Comparison of ENCODE assay signal across 9 cellular contexts in genomic region chr10:77350711-77351119, GRCh38.
DNase-seq lines count a peak whose midpoint lies in the region; ATAC-seq and TF ChIP-seq lines count a peak whose summit lies in the region.
"Had no signal": no experiment of that assay in that cellular context is flagged by ENCODE, and none has a peak within 500 bp of the region (broad histone marks: within the 10 kb centered on the region; RNA-seq: fewer than 3 reads in every experiment).

No MANE protein-coding gene starts in this region.

- H3K4me3 ChIP-seq in Panc1 (ENCODE audit: low read depth in 2 of 2, low read length in 2 of 2) (no peak overlapping the region), fibroblast of pulmonary artery (replicated peaks; ENCODE audit: low read depth, low read length) (no peak overlapping the region)
- H3K4me3 ChIP-seq: BLaER1 treated with 17β-estradiol and CSF1 and Interleukin-3, amounts not matched to agents 10 nM and 100 nM had no signal

- no peaks in the 10 kb centered on the region for H3K27me3 ChIP-seq in Panc1 (ENCODE audit: control insufficient read depth, insufficient read depth, low read length)
- H3K27me3 ChIP-seq: BLaER1 treated with 17β-estradiol and CSF1 and Interleukin-3, amounts not matched to agents 10 nM and 100 nM had no signal

- BruUV-seq in Panc1 (replicated peaks; lab: Mats Ljungman, UMichigan), result no TSS peak

- peaks cover 33% of the 10 kb centered on the region for H3K4me1 ChIP-seq in Panc1 (ENCODE audit: control insufficient read depth, insufficient read depth, low read length)

- H3K4me3 Mint-ChIP-seq in activated CD4-positive, alpha-beta T cell treated with anti-CD3 and anti-CD28 coated beads for 36 hours, result no peak overlapping the region

- no peaks in the 10 kb centered on the region for H3K36me3 Mint-ChIP-seq in activated CD4-positive, alpha-beta T cell treated with anti-CD3 and anti-CD28 coated beads for 36 hours (ENCODE audit: low read depth)

- H3K36me3 ChIP-seq in Panc1 (ENCODE audit: control insufficient read depth, insufficient read depth, low read length), result no peaks in the 10 kb centered on the region
- H3K36me3 ChIP-seq: BLaER1 treated with 17β-estradiol and CSF1 and Interleukin-3, amounts not matched to agents 10 nM and 100 nM had no signal

- H3K27me3 Mint-ChIP-seq in activated CD4-positive, alpha-beta T cell treated with anti-CD3 and anti-CD28 coated beads for 36 hours, result peaks cover 3% of the 10 kb centered on the region

- ATAC-seq in activated CD4-positive, alpha-beta T cell treated with anti-CD3 and anti-CD28 coated beads for 36 hours, result peak; percentile 70
- ATAC-seq in Panc1, result peak; percentile 99

- no peaks in the 10 kb centered on the region for H3K9me3 Mint-ChIP-seq in activated CD4-positive, alpha-beta T cell treated with anti-CD3 and anti-CD28 coated beads for 36 hours (ENCODE audit: low read depth)

- H3K27ac Mint-ChIP-seq in activated CD4-positive, alpha-beta T cell treated with anti-CD3 and anti-CD28 coated beads for 36 hours, result no peak overlapping the region

- no peak for TF ChIP-seq CTCF in Panc1 (IDR thresholded peaks at IDR 0.05)
- TF ChIP-seq CTCF in fibroblast of pulmonary artery (IDR thresholded peaks at IDR 0.05; ENCODE audit: low read length, missing control alignments), result no peak

- H3K4me1 Mint-ChIP-seq in activated CD4-positive, alpha-beta T cell treated with anti-CD3 and anti-CD28 coated beads for 36 hours, result no peaks in the 10 kb centered on the region

- H3K9me3 ChIP-seq in Panc1 (ENCODE audit: control insufficient read depth, insufficient read depth, low read depth, low read length), result no peaks in the 10 kb centered on the region
- H3K9me3 ChIP-seq: BLaER1 treated with 17β-estradiol and CSF1 and Interleukin-3, amounts not matched to agents 10 nM and 100 nM had no signal

- DNase-seq in activated CD4-positive, alpha-beta T cell treated with anti-CD3 and anti-CD28 coated beads for 36 hours, result peak; percentile 31
- no peak for DNase-seq in activated CD4-positive, alpha-beta T cell treated with anti-CD3 and anti-CD28 coated beads, Interleukin-2, amount 50 U/mL, for 1 hour
- peak; percentile 99 for DNase-seq in Panc1 (ENCODE audit: low read depth, low spot score)
- DNase-seq in fibroblast of pulmonary artery (ENCODE audit: low read depth), result peak; percentile 97
- DNase-seq in stimulated activated CD8-positive, alpha-beta memory T cell treated with anti-CD3 and anti-CD28 coated beads, Interleukin-4, amount 100 ng/mL, for 24 hours (ENCODE audit: low read depth), result peak; percentile 17
- DNase-seq in pons (ENCODE audit: low spot score), result no peak
- no peak for DNase-seq in SK-N-DZ (ENCODE audit: low spot score)
- DNase-seq in stimulated activated CD4-positive, alpha-beta T cell treated with anti-CD3 and anti-CD28 coated beads, Interleukin-12 subunit alpha, Interleukin-12 subunit beta, amount 100 ng/mL, for 4 hours, result no peak

- in situ Hi-C loops in Panc1 (cut with HindIII; ENCODE audit: low pct_unique_long_range_greater_than_20kb, low sequenced_read_pairs), result no loop called here

- POLR2A ChIA-PET in activated CD4-positive, alpha-beta T cell treated with anti-CD3 and anti-CD28 coated beads for 36 hours (lab: Charles Lee), result no interaction called here
- POLR2A ChIA-PET in Panc1 (lab: Charles Lee), result no interaction called here

- intact Hi-C loops in activated CD4-positive, alpha-beta T cell treated with anti-CD3 and anti-CD28 coated beads for 36 hours (cut with DNase I, micrococcal nuclease), result no loop called here
- intact Hi-C loops in Panc1 (cut with micrococcal nuclease; ENCODE audit: unreplicated experiment), result no loop called here

- H3K27ac ChIP-seq in Panc1 (ENCODE audit: low read length), result peak overlapping the region; percentile 73
- H3K27ac ChIP-seq: BLaER1 treated with 17β-estradiol and CSF1 and Interleukin-3, amounts not matched to agents 10 nM and 100 nM had no signal

- CTCF ChIA-PET in activated CD4-positive, alpha-beta T cell treated with anti-CD3 and anti-CD28 coated beads for 36 hours (lab: Charles Lee), result interaction anchor here (0.8 kb wide), 1 partner anchor 102 kb away, joined by 3 read pairs; no protein-coding TSS in a partner anchor
- CTCF ChIA-PET in Panc1 (lab: Charles Lee), result no interaction called here

Comparison
In these comparisons a context has a peak if more than half of its experiments do, and no peak if none do; other contexts are left out.
1. DNase-seq: peak in activated CD4-positive, alpha-beta T cell treated with anti-CD3 and anti-CD28 coated beads for 36 hours (single experiment), Panc1 (single experiment), fibroblast of pulmonary artery (single experiment) and stimulated activated CD8-positive, alpha-beta memory T cell treated with anti-CD3 and anti-CD28 coated beads, Interleukin-4, amount 100 ng/mL, for 24 hours (single experiment); none in activated CD4-positive, alpha-beta T cell treated with anti-CD3 and anti-CD28 coated beads, Interleukin-2, amount 50 U/mL, for 1 hour (single experiment), pons (single experiment), SK-N-DZ (single experiment) and stimulated activated CD4-positive, alpha-beta T cell treated with anti-CD3 and anti-CD28 coated beads, Interleukin-12 subunit alpha, Interleukin-12 subunit beta, amount 100 ng/mL, for 4 hours (single experiment).